Comparison of ENCODE assay signal across 2 cellular contexts in genomic region chr3:9878700-9879099, GRCh38.
TF ChIP-seq lines count a peak whose summit lies in the region.

No MANE protein-coding gene starts in this region.

TF ChIP-seq in K562, 482 proteins besides CTCF, POLR2A, EP300 and RAD21:
- TF ChIP-seq ZNF740 (CRISPR knock-in tag; IDR thresholded peaks at IDR 0.05) (no peak), ZNF740 (tag; IDR thresholded peaks at IDR 0.05) (no peak), USF2 (CRISPR knock-in tag; IDR thresholded peaks at IDR 0.05) (no peak), BRD9 (IDR thresholded peaks at IDR 0.05; ENCODE audit: low read depth, partially characterized antibody) (no peak), ZBTB2 (IDR thresholded peaks at IDR 0.05) (no peak), FOXP4 (CRISPR knock-in tag; IDR thresholded peaks at IDR 0.05; ENCODE audit: borderline replicate concordance) (no peak), KAT8 (IDR thresholded peaks at IDR 0.05; ENCODE audit: low read depth) (no peak), PHTF2 (CRISPR knock-in tag; IDR thresholded peaks at IDR 0.05) (no peak), MTA3 (IDR thresholded peaks at IDR 0.05; ENCODE audit: borderline replicate concordance) (no peak), CHAMP1 (IDR thresholded peaks at IDR 0.05) (no peak), TCF15 (CRISPR knock-in tag; IDR thresholded peaks at IDR 0.05) (no peak)

TF ChIP-seq in liver, 16 proteins besides CTCF, POLR2A, EP300 and RAD21:
- TF ChIP-seq JUND (IDR thresholded peaks at IDR 0.05) (peak; percentile 49 to 85), ZBTB33 (IDR thresholded peaks at IDR 0.05) (no peak), REST (IDR thresholded peaks at IDR 0.05) (peak; percentile 15), FOXA2 (IDR thresholded peaks at IDR 0.05) (no peak), MAX (IDR thresholded peaks at IDR 0.05) (no peak), FOXA1 (IDR thresholded peaks at IDR 0.05) (no peak), EGR1 (IDR thresholded peaks at IDR 0.05; ENCODE audit: low read depth in 2 of 2) (no peak), HNF4A (conservative IDR thresholded peaks at IDR 0.05) (peak; percentile 71 to 84), GABPA (IDR thresholded peaks at IDR 0.05 in 1 of 2, conservative IDR thresholded peaks at IDR 0.05 in 1 of 2) (no peak), HNF4G (IDR thresholded peaks at IDR 0.05) (peak; percentile 47), TAF1 (conservative IDR thresholded peaks at IDR 0.05) (no peak), NR2F2 (IDR thresholded peaks at IDR 0.05) (no peak), YY1 (IDR thresholded peaks at IDR 0.05) (no peak), ATF3 (IDR thresholded peaks at IDR 0.05) (peak; percentile 52), SP1 (IDR thresholded peaks at IDR 0.05) (peak; percentile 67), RXRA (IDR thresholded peaks at IDR 0.05) (peak; percentile 22 to 66)
TF ChIP-seq in liver: peak in this region for 7.
